Comparison of ENCODE assay signal across 1 cellular context in genomic region chr17:63675231-63675606, GRCh38.
TF ChIP-seq lines count a peak whose summit lies in the region.

No MANE protein-coding gene starts in this region.

TF ChIP-seq in GM23338, 12 proteins besides CTCF, POLR2A, EP300 and RAD21 (continued from another document):
- no peak for TF ChIP-seq ZNF462 (CRISPR knock-in tag; IDR thresholded peaks at IDR 0.05)
- TF ChIP-seq ZNF114 (CRISPR knock-in tag; IDR thresholded peaks at IDR 0.05), result no peak
